Comparison of ENCODE assay signal across 16 cellular contexts in the genomic region with DNA sequence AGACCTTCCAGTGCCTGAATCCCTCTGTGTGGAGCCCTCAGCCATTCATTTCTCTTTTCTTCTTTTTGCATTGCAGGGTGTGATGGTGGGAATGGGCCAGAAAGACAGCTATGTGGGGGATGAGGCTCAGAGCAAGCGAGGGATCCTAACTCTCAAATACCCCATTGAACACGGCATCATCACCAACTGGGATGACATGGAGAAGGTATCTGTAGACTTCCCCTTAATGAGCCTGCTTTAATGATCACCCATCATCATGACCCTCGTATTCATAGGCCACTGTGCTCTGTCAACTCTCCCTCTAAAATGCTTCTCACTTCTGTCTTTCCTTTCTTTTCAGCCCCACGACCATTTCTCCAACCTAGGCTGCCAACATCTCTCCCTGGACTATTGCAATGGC. TPM values are rescaled to one million over a fixed set of nuclear protein-coding genes. Genes with fewer than 3 reads are reported as not detected.
"Had no signal": no experiment of that assay in that cellular context is flagged by ENCODE, and none has a peak within 500 bp of the region (broad histone marks: within the 10 kb centered on the region; RNA-seq: fewer than 3 reads in every experiment).

No MANE protein-coding gene starts in this region.

- DNase-seq: central memory CD4-positive, alpha-beta T cell; effector memory CD8-positive, alpha-beta T cell; foreskin keratinocyte; heart right ventricle; islet precursor cell; mammary epithelial cell; naive thymus-derived CD8-positive, alpha-beta T cell; ovary; right cardiac atrium; stimulated activated CD4-positive, alpha-beta T cell treated with anti-CD3 and anti-CD28 coated beads, Interleukin-2, amount 100 ng/mL, for 48 hours; stimulated activated naive CD4-positive, alpha-beta T cell treated with Interleukin-2 at 50 U/mL for 16 hours; thyroid gland; upper lobe of right lung had no signal

- H3K27me3 ChIP-seq: foreskin keratinocyte, ovary, suprapubic skin, thyroid gland, upper lobe of right lung had no signal

- H3K27ac Mint-ChIP-seq: effector memory CD8-positive, alpha-beta T cell; naive thymus-derived CD8-positive, alpha-beta T cell had no signal

- H3K4me3 ChIP-seq: heart right ventricle, ovary, smooth muscle cell, suprapubic skin, thyroid gland, upper lobe of right lung had no signal

- H3K4me3 Mint-ChIP-seq: effector memory CD8-positive, alpha-beta T cell; naive thymus-derived CD8-positive, alpha-beta T cell had no signal

- H3K36me3 ChIP-seq: heart right ventricle, ovary, suprapubic skin, thyroid gland, upper lobe of right lung had no signal

- H3K36me3 Mint-ChIP-seq: naive thymus-derived CD8-positive, alpha-beta T cell had no signal

- H3K27ac ChIP-seq: foreskin keratinocyte, heart right ventricle, ovary, suprapubic skin, thyroid gland, upper lobe of right lung had no signal

- H3K9me3 Mint-ChIP-seq: effector memory CD8-positive, alpha-beta T cell; naive thymus-derived CD8-positive, alpha-beta T cell had no signal

- H3K4me2 ChIP-seq: smooth muscle cell had no signal

- H3K9me3 ChIP-seq: heart right ventricle, ovary, suprapubic skin, thyroid gland, upper lobe of right lung had no signal

- H3K4me1 ChIP-seq: foreskin keratinocyte, thyroid gland had no signal

RNA-seq across cellular contexts. Expression of gene ACTG2, which starts 9.5 kb away (rescaled TPM):
- total RNA-seq: epithelial cell of proximal tubule; naive thymus-derived CD8-positive, alpha-beta T cell had no signal
